ENCODE assay signal across 16 cellular contexts in the genomic region with DNA sequence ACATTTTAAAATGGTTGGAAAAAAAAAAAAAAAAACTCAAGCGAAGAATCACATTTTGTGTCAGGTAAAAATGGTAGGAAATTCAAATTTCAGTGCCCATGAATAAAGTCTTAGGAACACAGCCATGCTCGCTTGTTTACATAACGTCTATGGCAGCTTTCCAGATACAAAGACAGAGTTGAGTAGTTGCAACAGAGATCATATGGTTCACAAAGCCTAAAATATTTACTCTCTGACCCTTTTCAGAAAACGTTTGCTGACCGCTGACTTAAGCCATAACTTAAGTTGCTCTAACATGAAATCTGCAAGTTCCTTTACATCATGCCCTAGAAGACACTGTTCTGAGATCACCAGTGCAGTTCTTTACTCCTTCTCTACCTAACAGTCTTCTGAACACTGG.
DNase-seq lines count a peak whose midpoint lies in the region; ATAC-seq and TF ChIP-seq lines count a peak whose summit lies in the region.
"Had no signal": no experiment of that assay in that cellular context is flagged by ENCODE, and none has a peak within 500 bp of the region (broad histone marks: within the 10 kb centered on the region; RNA-seq: fewer than 3 reads in every experiment).

No MANE protein-coding gene starts in this region.

- peak; percentile 57 for DNase-seq in EL
- peak; percentile 12 for DNase-seq in amniotic stem cell (lab: John Stamatoyannopoulos, UW)
- peak; percentile 72 for DNase-seq in fibroblast of pulmonary artery (ENCODE audit: low read depth)
- DNase-seq in renal cortical epithelial cell (ENCODE audit: low read depth) = peak; percentile 61
- no peak for DNase-seq in stimulated activated naive CD4-positive, alpha-beta T cell treated with Interleukin-2 at 50 U/mL for 16 hours (lab: John Stamatoyannopoulos, UW)
- DNase-seq in chondrocyte (ENCODE audit: low spot score) = no peak
- no peak for DNase-seq in naive thymus-derived CD8-positive, alpha-beta T cell
- DNase-seq: activated CD4-positive, alpha-beta T cell treated with anti-CD3 and anti-CD28 coated beads, Interleukin-2, amount 50 U/mL, for 4 hours; activated T-cell treated with anti-CD3 and anti-CD28 coated beads, Interleukin-2, amount 50 U/mL, for 72 hours; midbrain; NCI-H2107 had no signal

- H3K4me1 Mint-ChIP-seq in chondrocyte (ENCODE audit: low read depth) = peaks cover 30% of the 10 kb centered on the region
- H3K4me1 Mint-ChIP-seq in naive thymus-derived CD8-positive, alpha-beta T cell = no peaks in the 10 kb centered on the region
- H3K4me1 Mint-ChIP-seq: stimulated activated memory B cell treated with anti-CD40 and anti-IgM and Interleukin-4, amounts not matched to agents 10 μg/mL and 1 μg/mL and 100 μg/mL, for 72 hours had no signal

- peaks cover 11% of the 10 kb centered on the region for H3K9me3 Mint-ChIP-seq in chondrocyte (ENCODE audit: low read depth)
- H3K9me3 Mint-ChIP-seq in naive thymus-derived CD8-positive, alpha-beta T cell = peaks cover 0 to 23% (median 10%) of the 10 kb centered on the region in 9 donors

- H3K4me3 Mint-ChIP-seq in chondrocyte (ENCODE audit: unreplicated experiment) = no peak overlapping the region
- H3K4me3 Mint-ChIP-seq in naive thymus-derived CD8-positive, alpha-beta T cell = no peak overlapping the region
- H3K4me3 Mint-ChIP-seq: activated T-cell treated with anti-CD3 and anti-CD28 coated beads, Interleukin-2, amount 50 U/mL, for 72 hours; stimulated activated memory B cell treated with anti-CD40 and anti-IgM and Interleukin-4, amounts not matched to agents 10 μg/mL and 1 μg/mL and 100 μg/mL, for 72 hours; T-helper 2 cell treated with Interferon-gamma antibody and Interleukin-4, amounts not matched to agents 5 μg/mL and 100 μg/mL, for 36 hours had no signal

- POLR2A ChIA-PET in naive thymus-derived CD8-positive, alpha-beta T cell (lab: Charles Lee) = no interaction called here

- TF ChIP-seq CTCF in fibroblast of pulmonary artery (IDR thresholded peaks at IDR 0.05; ENCODE audit: low read length, missing control alignments) = no peak
- no peak for TF ChIP-seq CTCF in chondrocyte (IDR thresholded peaks at IDR 0.05)

- no peak overlapping the region for H3K4me3 ChIP-seq in fibroblast of pulmonary artery (replicated peaks; ENCODE audit: low read depth, low read length)
- H3K4me3 ChIP-seq: BLaER1, skin epidermis had no signal

- no peak for ATAC-seq in naive thymus-derived CD8-positive, alpha-beta T cell
- no peak for ATAC-seq in HG03342 (IDR thresholded peaks at IDR 0.05; ENCODE audit: unreplicated experiment)
- ATAC-seq: activated T-cell treated with anti-CD3 and anti-CD28 coated beads, Interleukin-2, amount 50 U/mL, for 72 hours; stimulated activated memory B cell treated with anti-CD40 and anti-IgM and Interleukin-4, amounts not matched to agents 10 μg/mL and 1 μg/mL and 100 μg/mL, for 72 hours had no signal

- peaks cover 4% of the 10 kb centered on the region for H3K36me3 Mint-ChIP-seq in chondrocyte (ENCODE audit: low read depth)
- peaks cover 0 to 13% (median 0%) of the 10 kb centered on the region in 3 donors for H3K36me3 Mint-ChIP-seq in naive thymus-derived CD8-positive, alpha-beta T cell
- H3K36me3 Mint-ChIP-seq: stimulated activated memory B cell treated with anti-CD40 and anti-IgM and Interleukin-4, amounts not matched to agents 10 μg/mL and 1 μg/mL and 100 μg/mL, for 72 hours had no signal

- H3K27ac Mint-ChIP-seq in chondrocyte (ENCODE audit: unreplicated experiment) = no peak overlapping the region
- H3K27ac Mint-ChIP-seq in naive thymus-derived CD8-positive, alpha-beta T cell = no peak overlapping the region
- H3K27ac Mint-ChIP-seq: activated T-cell treated with anti-CD3 and anti-CD28 coated beads, Interleukin-2, amount 50 U/mL, for 72 hours; stimulated activated memory B cell treated with anti-CD40 and anti-IgM and Interleukin-4, amounts not matched to agents 10 μg/mL and 1 μg/mL and 100 μg/mL, for 72 hours; T-helper 2 cell treated with Interferon-gamma antibody and Interleukin-4, amounts not matched to agents 5 μg/mL and 100 μg/mL, for 36 hours had no signal

- H3K27me3 Mint-ChIP-seq in chondrocyte (ENCODE audit: low read depth) = no peaks in the 10 kb centered on the region
- peaks cover 0 to 5% (median 2%) of the 10 kb centered on the region in 5 donors for H3K27me3 Mint-ChIP-seq in naive thymus-derived CD8-positive, alpha-beta T cell
- H3K27me3 Mint-ChIP-seq: stimulated activated memory B cell treated with anti-CD40 and anti-IgM and Interleukin-4, amounts not matched to agents 10 μg/mL and 1 μg/mL and 100 μg/mL, for 72 hours had no signal

Comparison
In these comparisons a context has a peak if more than half of its experiments do, and no peak if none do; other contexts are left out.
1. DNase-seq: peak in EL (single experiment), amniotic stem cell (single experiment), fibroblast of pulmonary artery (single experiment) and renal cortical epithelial cell (single experiment); none in stimulated activated naive CD4-positive, alpha-beta T cell treated with Interleukin-2 at 50 U/mL for 16 hours (single experiment), chondrocyte (single experiment) and naive thymus-derived CD8-positive, alpha-beta T cell (0 of 10).